8 cellular contexts compared by ENCODE assay signal in the genomic region with DNA sequence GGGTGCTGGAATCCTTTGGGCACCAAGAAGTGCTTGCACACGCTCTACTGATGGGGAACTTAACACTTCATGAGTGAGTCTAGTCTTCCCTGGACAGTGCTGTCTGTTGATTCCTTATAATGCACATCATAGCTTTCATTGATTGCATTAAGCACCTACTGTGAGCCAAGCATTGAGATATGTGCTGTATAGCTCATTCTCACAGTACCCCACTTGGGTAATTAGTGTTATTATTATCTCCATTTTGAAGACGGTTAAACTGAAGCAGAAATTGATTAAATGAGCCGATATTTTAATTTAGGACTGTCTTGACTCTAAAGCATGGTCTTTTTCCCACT. TPM values are rescaled to one million over a fixed set of nuclear protein-coding genes. Genes with fewer than 3 reads are reported as not detected.
A peak's percentile ranks its signal among the peaks of the same experiment; 100 is the strongest.
DNase-seq lines count a peak whose midpoint lies in the region; ATAC-seq lines count a peak whose summit lies in the region.

No MANE protein-coding gene starts in this region.

- peaks cover 16% of the 10 kb centered on the region for H3K79me2 ChIP-seq in ACC112 (ENCODE audit: control insufficient read depth, insufficient read depth, low read length, unreplicated experiment)

- H3K4me3 ChIP-seq in ACC112 (ENCODE audit: low read depth, low read length), result peak overlapping the region; percentile 97

- no peak overlapping the region for H3K27ac ChIP-seq in ACC112 (ENCODE audit: low read depth, low read length)

- H2AFZ ChIP-seq in ACC112 (ENCODE audit: low read length, unreplicated experiment), result peak overlapping the region; percentile 5

- peak overlapping the region; percentile 85 to 98 (median 96) for H3K4me3 Mint-ChIP-seq in IgD-negative memory B cell
- H3K4me3 Mint-ChIP-seq in central memory CD8-positive, alpha-beta T cell, result peak overlapping the region; percentile 90
- H3K4me3 Mint-ChIP-seq in naive B cell, result peak overlapping the region; percentile 87 to 96 (median 94)

- DNase-seq in central memory CD8-positive, alpha-beta T cell (ENCODE audit: low spot score in 2 of 2), result no peak
- DNase-seq in naive B cell (no peak), NCI-H146 (lab: John Stamatoyannopoulos, UW) (no peak), COLO829 (ENCODE audit: low spot score) (no peak), middle frontal gyrus (ENCODE audit: extremely low spot score, low spot score) (no peak)

- H3K27ac Mint-ChIP-seq in IgD-negative memory B cell (peak overlapping the region; percentile 83 to 89 (median 88)), naive B cell (peak overlapping the region in 5 of 6 donors; percentile 75 to 92 (median 91))
- no peak overlapping the region for H3K27ac Mint-ChIP-seq in central memory CD8-positive, alpha-beta T cell (ENCODE audit: low read depth)

- H3K27me3 Mint-ChIP-seq in IgD-negative memory B cell, result no peaks in the 10 kb centered on the region
- no peaks in the 10 kb centered on the region for H3K27me3 Mint-ChIP-seq in central memory CD8-positive, alpha-beta T cell
- H3K27me3 Mint-ChIP-seq in naive B cell, result no peaks in the 10 kb centered on the region

- peaks cover 12% of the 10 kb centered on the region for H3K36me3 ChIP-seq in ACC112 (ENCODE audit: insufficient read depth, low read length)

- no peak for ATAC-seq in central memory CD8-positive, alpha-beta T cell (replicated peaks; ENCODE audit: extremely low read depth, poor library complexity, severe bottlenecking)
- no peak for ATAC-seq in naive B cell (ENCODE audit: low read depth in 2 of 2)
- ATAC-seq in GM21381 (IDR thresholded peaks at IDR 0.05; ENCODE audit: unreplicated experiment), result no peak

- no peaks in the 10 kb centered on the region for H3K36me3 Mint-ChIP-seq in IgD-negative memory B cell
- peaks cover 33% of the 10 kb centered on the region for H3K36me3 Mint-ChIP-seq in central memory CD8-positive, alpha-beta T cell (ENCODE audit: insufficient read depth)
- peaks cover 0 to 7% of the 10 kb centered on the region in 2 donors for H3K36me3 Mint-ChIP-seq in naive B cell

- no peaks in the 10 kb centered on the region for H3K27me3 ChIP-seq in ACC112 (ENCODE audit: insufficient read depth, low read length)

- H3K9me3 Mint-ChIP-seq in IgD-negative memory B cell, result no peaks in the 10 kb centered on the region
- H3K9me3 Mint-ChIP-seq in central memory CD8-positive, alpha-beta T cell, result no peaks in the 10 kb centered on the region
- no peaks in the 10 kb centered on the region for H3K9me3 Mint-ChIP-seq in naive B cell

- H3K4me1 ChIP-seq in ACC112 (ENCODE audit: control insufficient read depth, insufficient read depth, low read length, unreplicated experiment), result peaks cover 13% of the 10 kb centered on the region

- peaks cover 20% of the 10 kb centered on the region in 3 donors for H3K4me1 Mint-ChIP-seq in IgD-negative memory B cell
- H3K4me1 Mint-ChIP-seq in central memory CD8-positive, alpha-beta T cell, result peaks cover 27% of the 10 kb centered on the region
- H3K4me1 Mint-ChIP-seq in naive B cell, result peaks cover 23 to 33% (median 27%) of the 10 kb centered on the region in 3 donors

RNA-seq across cellular contexts. Expression of a gene that starts 0.5 kb away (rescaled TPM):
- polyA plus RNA-seq in IgD-negative memory B cell, result 85.8 TPM
- polyA plus RNA-seq in naive B cell (ENCODE audit: low read depth in 6 of 6), result 100 to 1,000 TPM in 3 of 6 donors, 10 to 100 TPM in 3; 84.4 to 157 (median 101) TPM

RNA-seq across cellular contexts. Expression of a gene that starts 57.8 kb away (rescaled TPM):
- polyA plus RNA-seq in IgD-negative memory B cell, result 15.5 TPM
- 10 to 100 TPM; 11.2 to 15.4 (median 12.6) TPM for polyA plus RNA-seq in naive B cell (ENCODE audit: low read depth in 6 of 6)
